Comparison of ENCODE assay signal across 21 cellular contexts in genomic region chr15:69660114-69660513, GRCh38.
DNase-seq lines count a peak whose midpoint lies in the region; ATAC-seq, FAIRE-seq and TF ChIP-seq lines count a peak whose summit lies in the region.
"Had no signal": no experiment of that assay in that cellular context is flagged by ENCODE, and none has a peak within 500 bp of the region (broad histone marks: within the 10 kb centered on the region; RNA-seq: fewer than 3 reads in every experiment).

No MANE protein-coding gene starts in this region.

- no peak overlapping the region for H2AK5ac ChIP-seq in trophoblast cell (ENCODE audit: low read length)

- CTCF ChIA-PET in PC-9 (lab: Charles Lee), result no interaction called here
- CTCF ChIA-PET in activated CD8-positive, alpha-beta T cell treated with anti-CD3 and anti-CD28 coated beads, Interleukin-2, amount 10 ng/mL, durations not matched to agents 7 days and 5 days (lab: Charles Lee), result no interaction called here

- H3K4me3 ChIP-seq in PC-9, result no peak overlapping the region
- no peak overlapping the region for H3K4me3 ChIP-seq in trophoblast cell (ENCODE audit: low read depth, low read length)
- H3K4me3 ChIP-seq: BLaER1 treated with 17β-estradiol and CSF1 and Interleukin-3, amounts not matched to agents 10 nM and 100 nM; GM23338 had no signal

- POLR2A ChIA-PET in PC-9 (lab: Charles Lee; ENCODE audit: unreplicated experiment), result no interaction called here
- POLR2A ChIA-PET in activated CD8-positive, alpha-beta T cell treated with anti-CD3 and anti-CD28 coated beads, Interleukin-2, amount 10 ng/mL, durations not matched to agents 7 days and 5 days (lab: Charles Lee), result no interaction called here

- no peak overlapping the region for H3K9ac ChIP-seq in trophoblast cell (ENCODE audit: low read length)
- H3K9ac ChIP-seq: BLaER1 treated with 17β-estradiol and CSF1 and Interleukin-3, amounts not matched to agents 10 nM and 100 nM had no signal

- no peak overlapping the region for H3K18ac ChIP-seq in trophoblast cell (ENCODE audit: low read length)

- H2BK120ac ChIP-seq in trophoblast cell (ENCODE audit: insufficient read depth, low read length, poor library complexity), result no peak overlapping the region

- no CpG with 5 or more reads among the region's 2 CpGs for WGBS in trophoblast cell (ENCODE audit: extremely low coverage, insufficient coverage, insufficient read length)

- no peak overlapping the region for H4K8ac ChIP-seq in trophoblast cell (ENCODE audit: low read depth, low read length)

- H3K27ac ChIP-seq in PC-9 (peak overlapping the region; percentile 86), trophoblast cell (ENCODE audit: low read depth, low read length) (no peak overlapping the region)
- H3K27ac ChIP-seq: 22Rv1; BLaER1 treated with 17β-estradiol and CSF1 and Interleukin-3, amounts not matched to agents 10 nM and 100 nM had no signal

- H3K36me3 ChIP-seq in PC-9 (ENCODE audit: low read depth), result no peaks in the 10 kb centered on the region
- H3K36me3 ChIP-seq in trophoblast cell (ENCODE audit: control insufficient read depth in 1 of 2, insufficient read depth in 2 of 2, low read length in 2 of 2), result no peaks in the 10 kb centered on the region
- H3K36me3 ChIP-seq: BLaER1 treated with 17β-estradiol and CSF1 and Interleukin-3, amounts not matched to agents 10 nM and 100 nM had no signal

- H3K36me3 Mint-ChIP-seq in activated CD8-positive, alpha-beta T cell treated with anti-CD3 and anti-CD28 coated beads, Interleukin-2, amount 10 ng/mL, durations not matched to agents 7 days and 5 days (ENCODE audit: low read depth), result no peaks in the 10 kb centered on the region
- H3K36me3 Mint-ChIP-seq in activated naive CD8-positive, alpha-beta T cell treated with anti-CD3 and anti-CD28 coated beads, Interleukin-2, amount 50 U/mL, for 24 hours (ENCODE audit: low read depth), result no peaks in the 10 kb centered on the region
- H3K36me3 Mint-ChIP-seq: CD8-positive, alpha-beta T cell had no signal

- H3K27ac Mint-ChIP-seq in activated CD8-positive, alpha-beta T cell treated with anti-CD3 and anti-CD28 coated beads, Interleukin-2, amount 10 ng/mL, durations not matched to agents 7 days and 5 days, result no peak overlapping the region
- no peak overlapping the region for H3K27ac Mint-ChIP-seq in activated naive CD8-positive, alpha-beta T cell treated with anti-CD3 and anti-CD28 coated beads, Interleukin-2, amount 50 U/mL, for 24 hours
- H3K27ac Mint-ChIP-seq: B cell; CD8-positive, alpha-beta T cell; GM23338; HFFc6 had no signal

- no peaks in the 10 kb centered on the region for H3K27me3 ChIP-seq in PC-9 (ENCODE audit: insufficient read depth, low read depth)
- H3K27me3 ChIP-seq in trophoblast cell (ENCODE audit: insufficient read depth, low read length), result no peaks in the 10 kb centered on the region

- H3K9me3 Mint-ChIP-seq in activated CD8-positive, alpha-beta T cell treated with anti-CD3 and anti-CD28 coated beads, Interleukin-2, amount 10 ng/mL, durations not matched to agents 7 days and 5 days (ENCODE audit: insufficient read depth), result no peaks in the 10 kb centered on the region
- H3K9me3 Mint-ChIP-seq in activated naive CD8-positive, alpha-beta T cell treated with anti-CD3 and anti-CD28 coated beads, Interleukin-2, amount 50 U/mL, for 24 hours, result no peaks in the 10 kb centered on the region
- H3K9me3 Mint-ChIP-seq: CD8-positive, alpha-beta T cell; GM23338; HFFc6 had no signal

- no peak for ATAC-seq in activated CD8-positive, alpha-beta T cell treated with anti-CD3 and anti-CD28 coated beads, Interleukin-2, amount 10 ng/mL, durations not matched to agents 7 days and 5 days
- ATAC-seq in activated naive CD8-positive, alpha-beta T cell treated with anti-CD3 and anti-CD28 coated beads, Interleukin-2, amount 50 U/mL, for 24 hours, result no peak
- ATAC-seq: CD8-positive, alpha-beta T cell; GM23338 had no signal

- H2AFZ ChIP-seq in PC-9 (no peak overlapping the region), trophoblast cell (ENCODE audit: insufficient read depth, low read length, poor library complexity) (no peak overlapping the region)
- H2AFZ ChIP-seq: GM23338 had no signal

- no peaks in the 10 kb centered on the region for H3K9me2 ChIP-seq in PC-9 (ENCODE audit: insufficient read depth)

- H4K20me1 ChIP-seq in PC-9 (ENCODE audit: insufficient read depth), result no peaks in the 10 kb centered on the region

- no peak overlapping the region for H4K91ac ChIP-seq in trophoblast cell (ENCODE audit: low read depth, low read length)

- BruUV-seq in PC-9 (replicated peaks; lab: Mats Ljungman, UMichigan), result no TSS peak

- no peaks in the 10 kb centered on the region for H3K79me1 ChIP-seq in trophoblast cell (ENCODE audit: low read length)

- no peak overlapping the region for H4K12ac ChIP-seq in trophoblast cell (ENCODE audit: low read depth, low read length)

- H3K23ac ChIP-seq in trophoblast cell (ENCODE audit: low read length), result no peak overlapping the region

- no peak overlapping the region for H3K14ac ChIP-seq in trophoblast cell (ENCODE audit: low read length)

- TF ChIP-seq CTCF in PC-9 (conservative IDR thresholded peaks at IDR 0.05), result no peak

- DNase-seq in activated CD8-positive, alpha-beta memory T cell treated with anti-CD3 and anti-CD28 coated beads for 24 hours, result peak; percentile 41
- DNase-seq in activated CD8-positive, alpha-beta memory T cell treated with anti-CD3 and anti-CD28 coated beads, Interleukin-2, amount 50 U/mL, for 4 hours, result no peak
- DNase-seq in PC-9 (no peak), trophoblast cell (peak; percentile 33 to 62), urothelium cell line (ENCODE audit: low spot score) (no peak), DMS79 treated with DMSO at 0.1 percent for 48 hours (lab: John Stamatoyannopoulos, UW) (no peak)
- DNase-seq in activated CD8-positive, alpha-beta T cell treated with anti-CD3 and anti-CD28 coated beads, Interleukin-2, amount 10 ng/mL, durations not matched to agents 7 days and 5 days, result no peak
- DNase-seq in activated naive CD8-positive, alpha-beta T cell treated with anti-CD3 and anti-CD28 coated beads, Interleukin-2, amount 50 U/mL, for 24 hours, result no peak
- DNase-seq: Calu3, DND-41, EL, HCEC 1CT, HFFc6 had no signal

- no peak overlapping the region for H2BK12ac ChIP-seq in trophoblast cell (ENCODE audit: low read length)

- peaks cover 20% of the 10 kb centered on the region for H3K27me3 Mint-ChIP-seq in activated CD8-positive, alpha-beta T cell treated with anti-CD3 and anti-CD28 coated beads, Interleukin-2, amount 10 ng/mL, durations not matched to agents 7 days and 5 days (ENCODE audit: low read depth)
- H3K27me3 Mint-ChIP-seq in activated naive CD8-positive, alpha-beta T cell treated with anti-CD3 and anti-CD28 coated beads, Interleukin-2, amount 50 U/mL, for 24 hours, result peaks cover 9% of the 10 kb centered on the region

- no peak overlapping the region for H3K4ac ChIP-seq in trophoblast cell (ENCODE audit: low read depth, low read length)

- H3K9me3 ChIP-seq in PC-9 (ENCODE audit: insufficient read depth, low read depth), result no peaks in the 10 kb centered on the region
- H3K9me3 ChIP-seq in trophoblast cell (ENCODE audit: insufficient read depth, low read depth, low read length), result peaks cover 4% of the 10 kb centered on the region
- H3K9me3 ChIP-seq: BLaER1 treated with 17β-estradiol and CSF1 and Interleukin-3, amounts not matched to agents 10 nM and 100 nM had no signal

- no peak overlapping the region for H3K4me3 Mint-ChIP-seq in activated CD8-positive, alpha-beta T cell treated with anti-CD3 and anti-CD28 coated beads, Interleukin-2, amount 10 ng/mL, durations not matched to agents 7 days and 5 days
- H3K4me3 Mint-ChIP-seq in activated naive CD8-positive, alpha-beta T cell treated with anti-CD3 and anti-CD28 coated beads, Interleukin-2, amount 50 U/mL, for 24 hours, result no peak overlapping the region
- H3K4me3 Mint-ChIP-seq: B cell; CD8-positive, alpha-beta T cell; GM23338; HFFc6 had no signal

- H3K4me1 Mint-ChIP-seq in activated CD8-positive, alpha-beta T cell treated with anti-CD3 and anti-CD28 coated beads, Interleukin-2, amount 10 ng/mL, durations not matched to agents 7 days and 5 days (ENCODE audit: low read depth), result peaks cover 6% of the 10 kb centered on the region
- peaks cover 6% of the 10 kb centered on the region for H3K4me1 Mint-ChIP-seq in activated naive CD8-positive, alpha-beta T cell treated with anti-CD3 and anti-CD28 coated beads, Interleukin-2, amount 50 U/mL, for 24 hours

- peaks cover 26% of the 10 kb centered on the region for H3F3A ChIP-seq in PC-9 (ENCODE audit: insufficient read depth, low read depth)

- peak overlapping the region; percentile 59; the same call in 1 of the 2 replicates for H3K4me2 ChIP-seq in PC-9
- no peak overlapping the region for H3K4me2 ChIP-seq in trophoblast cell (ENCODE audit: low read length)
- H3K4me2 ChIP-seq: GM23338 had no signal

- no peak overlapping the region for H2BK5ac ChIP-seq in trophoblast cell (ENCODE audit: low read depth, low read length, poor library complexity)

- intact Hi-C loops in PC-9 (cut with micrococcal nuclease; ENCODE audit: unreplicated experiment), result no loop called here

- H3K79me2 ChIP-seq in PC-9 (ENCODE audit: low read depth) (no peaks in the 10 kb centered on the region), trophoblast cell (ENCODE audit: control insufficient read depth, insufficient read depth, low read length, poor library complexity) (no peaks in the 10 kb centered on the region)

- H3K4me1 ChIP-seq in PC-9 (replicated peaks; ENCODE audit: insufficient read depth) (peaks cover 52% of the 10 kb centered on the region), trophoblast cell (ENCODE audit: control insufficient read depth in 1 of 2, insufficient read depth in 2 of 2, low read length in 2 of 2) (no peaks in the 10 kb centered on the region)

- peak; percentile 42 for FAIRE-seq in urothelium cell line (lab: Jason Lieb, UNC)
- FAIRE-seq: GM12892, GM18507, H54 had no signal

Comparison
In these comparisons a context has a peak if more than half of its experiments do, and no peak if none do; other contexts are left out.
1. DNase-seq: peak in activated CD8-positive, alpha-beta memory T cell treated with anti-CD3 and anti-CD28 coated beads for 24 hours (single experiment) and trophoblast cell (2 of 2); none in activated CD8-positive, alpha-beta memory T cell treated with anti-CD3 and anti-CD28 coated beads, Interleukin-2, amount 50 U/mL, for 4 hours (single experiment), PC-9 (0 of 2), urothelium cell line (single experiment), activated CD8-positive, alpha-beta T cell treated with anti-CD3 and anti-CD28 coated beads, Interleukin-2, amount 10 ng/mL, durations not matched to agents 7 days and 5 days (single experiment), activated naive CD8-positive, alpha-beta T cell treated with anti-CD3 and anti-CD28 coated beads, Interleukin-2, amount 50 U/mL, for 24 hours (single experiment) and DMS79 treated with DMSO at 0.1 percent for 48 hours (single experiment).